1 cellular context compared by ENCODE assay signal in genomic region chr12:132083731-132084641, GRCh38.
TF ChIP-seq lines count a peak whose summit lies in the region.

No MANE protein-coding gene starts in this region.

TF ChIP-seq in HepG2, 621 proteins besides CTCF, POLR2A, EP300 and RAD21 (continued from another document):
- TF ChIP-seq ZSCAN29 (CRISPR knock-in tag; conservative IDR thresholded peaks at IDR 0.05) (no peak), GTF2F1 (IDR thresholded peaks at IDR 0.05; ENCODE audit: low read length) (no peak), ZNF557 (CRISPR knock-in tag; IDR thresholded peaks at IDR 0.05) (no peak), ZNF790 (CRISPR knock-in tag; IDR thresholded peaks at IDR 0.05; ENCODE audit: borderline replicate concordance) (peak; percentile 64; the same call in 1 of the 2 replicates), NCOR1 (IDR thresholded peaks at IDR 0.05; ENCODE audit: borderline replicate concordance, low read length) (no peak), ZFP62 (CRISPR knock-in tag; IDR thresholded peaks at IDR 0.05) (no peak), AHDC1 (CRISPR knock-in tag; IDR thresholded peaks at IDR 0.05; ENCODE audit: borderline replicate concordance) (no peak), ZNF33A (CRISPR knock-in tag; IDR thresholded peaks at IDR 0.05; ENCODE audit: borderline replicate concordance) (no peak), ZNF629 (CRISPR knock-in tag; conservative IDR thresholded peaks at IDR 0.05) (no peak), ZNF260 (CRISPR knock-in tag; IDR thresholded peaks at IDR 0.05; ENCODE audit: borderline replicate concordance, low read depth) (no peak), FOSL2 (CRISPR knock-in tag; IDR thresholded peaks at IDR 0.05) (peak; percentile 39), ZNF460 (CRISPR knock-in tag; IDR thresholded peaks at IDR 0.05; ENCODE audit: borderline replicate concordance) (no peak), CREB1 (IDR thresholded peaks at IDR 0.05) (no peak), CREB1 (CRISPR knock-in tag; IDR thresholded peaks at IDR 0.05) (no peak), RBM39 (IDR thresholded peaks at IDR 0.05; ENCODE audit: low read depth, low read length, poor library complexity, severe bottlenecking) (peak; percentile 36), IRF2 (CRISPR knock-in tag; IDR thresholded peaks at IDR 0.05) (peak; percentile 40; the same call in 1 of the 2 replicates), HOXD1 (CRISPR knock-in tag; IDR thresholded peaks at IDR 0.05) (no peak), ZNF776 (CRISPR knock-in tag; IDR thresholded peaks at IDR 0.05) (0 out of 2 replicates have a peak, but pooled peaks have one; percentile 63), ZNF772 (CRISPR knock-in tag; IDR thresholded peaks at IDR 0.05) (peak; percentile 73; the same call in 1 of the 2 replicates), ZNF232 (CRISPR knock-in tag; IDR thresholded peaks at IDR 0.05; ENCODE audit: borderline replicate concordance) (no peak), IRX3 (CRISPR knock-in tag; IDR thresholded peaks at IDR 0.05; ENCODE audit: borderline replicate concordance, low read depth) (no peak), KLF11 (CRISPR knock-in tag; IDR thresholded peaks at IDR 0.05) (0 out of 2 replicates have a peak, but pooled peaks have one; percentile 49), ZKSCAN1 (IDR thresholded peaks at IDR 0.05; ENCODE audit: low read length) (no peak), ZNF17 (CRISPR knock-in tag; IDR thresholded peaks at IDR 0.05) (no peak), GATAD1 (CRISPR knock-in tag; IDR thresholded peaks at IDR 0.05) (peak; percentile 69; the same call in 1 of the 2 replicates), ZNF10 (CRISPR knock-in tag; IDR thresholded peaks at IDR 0.05; ENCODE audit: borderline replicate concordance, low read depth) (no peak), CC2D1A (CRISPR knock-in tag; IDR thresholded peaks at IDR 0.05) (no peak), HOXA9 (CRISPR knock-in tag; IDR thresholded peaks at IDR 0.05; ENCODE audit: borderline replicate concordance) (0 out of 2 replicates have a peak, but pooled peaks have one; percentile 14), ZNF484 (CRISPR knock-in tag; IDR thresholded peaks at IDR 0.05; ENCODE audit: borderline replicate concordance, low read depth) (no peak), HHEX (CRISPR knock-in tag; IDR thresholded peaks at IDR 0.05) (no peak), ZNF263 (CRISPR knock-in tag; IDR thresholded peaks at IDR 0.05) (no peak; the same call in 1 of the 2 replicates), REXO4 (CRISPR knock-in tag; IDR thresholded peaks at IDR 0.05; ENCODE audit: borderline replicate concordance) (no peak), ATF1 (CRISPR knock-in tag; IDR thresholded peaks at IDR 0.05) (no peak), PRPF4 (IDR thresholded peaks at IDR 0.05; ENCODE audit: low read depth, low read length, poor library complexity, severe bottlenecking) (no peak)
- TF ChIP-seq, protein P1, sequence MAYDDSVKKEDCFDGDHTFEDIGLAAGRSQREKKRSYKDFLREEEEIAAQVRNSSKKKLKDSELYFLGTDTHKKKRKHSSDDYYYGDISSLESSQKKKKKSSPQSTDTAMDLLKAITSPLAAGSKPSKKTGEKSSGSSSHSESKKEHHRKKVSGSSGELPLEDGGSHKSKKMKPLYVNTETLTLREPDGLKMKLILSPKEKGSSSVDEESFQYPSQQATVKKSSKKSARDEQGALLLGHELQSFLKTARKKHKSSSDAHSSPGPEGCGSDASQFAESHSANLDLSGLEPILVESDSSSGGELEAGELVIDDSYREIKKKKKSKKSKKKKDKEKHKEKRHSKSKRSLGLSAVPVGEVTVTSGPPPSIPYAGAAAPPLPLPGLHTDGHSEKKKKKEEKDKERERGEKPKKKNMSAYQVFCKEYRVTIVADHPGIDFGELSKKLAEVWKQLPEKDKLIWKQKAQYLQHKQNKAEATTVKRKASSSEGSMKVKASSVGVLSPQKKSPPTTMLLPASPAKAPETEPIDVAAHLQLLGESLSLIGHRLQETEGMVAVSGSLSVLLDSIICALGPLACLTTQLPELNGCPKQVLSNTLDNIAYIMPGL (CRISPR knock-in tag; IDR thresholded peaks at IDR 0.05; ENCODE audit: borderline replicate concordance in 1 of 2, low read depth in 1 of 2), result no peak
